Comparison of ENCODE assay signal across 25 cellular contexts in the genomic region with DNA sequence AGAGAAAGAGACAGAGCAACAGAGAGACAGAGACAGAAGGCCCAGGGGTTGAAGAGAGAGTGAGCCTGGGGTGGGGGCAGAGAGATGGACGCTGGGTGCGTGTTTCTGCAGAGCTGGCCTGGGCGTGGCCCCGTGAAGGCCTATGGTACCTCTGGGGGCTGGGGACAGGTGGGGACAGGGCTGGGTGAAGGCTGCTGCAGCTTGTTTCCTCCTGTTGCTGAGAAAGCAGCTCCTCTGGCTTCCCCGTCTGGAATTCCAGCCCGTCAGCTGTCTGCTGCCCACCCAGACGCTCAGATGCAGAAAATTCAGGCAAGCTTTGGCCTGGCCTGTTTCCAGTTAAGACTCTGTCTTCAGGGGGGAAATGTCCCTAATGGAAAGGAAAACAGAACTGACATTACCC.
DNase-seq lines count a peak whose midpoint lies in the region; ATAC-seq and TF ChIP-seq lines count a peak whose summit lies in the region.
"Had no signal": no experiment of that assay in that cellular context is flagged by ENCODE, and none has a peak within 500 bp of the region (broad histone marks: within the 10 kb centered on the region; RNA-seq: fewer than 3 reads in every experiment).

No MANE protein-coding gene starts in this region.

- H3K27me3 ChIP-seq in SK-N-SH (ENCODE audit: insufficient read depth) = no peaks in the 10 kb centered on the region
- H3K27me3 ChIP-seq: BE2C had no signal

- no peaks in the 10 kb centered on the region for H3K36me3 ChIP-seq in SK-N-SH (replicated peaks in 1 of 2; ENCODE audit: control insufficient read depth in 1 of 2, insufficient read depth in 2 of 2, low read length in 1 of 2)
- H3K36me3 ChIP-seq: BE2C had no signal

- TF ChIP-seq CTCF in SK-N-SH (IDR thresholded peaks at IDR 0.05) (no peak), nephron (IDR thresholded peaks at IDR 0.05; ENCODE audit: unreplicated experiment in 3 of 3) (no peak)

- H3K36me3 Mint-ChIP-seq in nephron (ENCODE audit: low read depth) = no peaks in the 10 kb centered on the region

- H3K9me3 ChIP-seq in SK-N-SH = no peaks in the 10 kb centered on the region
- H3K9me3 ChIP-seq: BE2C had no signal

- TF ChIP-seq RAD21 in SK-N-SH (IDR thresholded peaks at IDR 0.05; ENCODE audit: low read length) = no peak

- H3K79me2 ChIP-seq in SK-N-SH (ENCODE audit: insufficient read depth) = no peaks in the 10 kb centered on the region

- DNase-seq in SK-N-SH (peak; percentile 61), left kidney (ENCODE audit: low read depth, low spot score) (peak; percentile 47), NCI-H2107 (lab: John Stamatoyannopoulos, UW) (no peak), activated T-cell treated with anti-CD3 and anti-CD28 coated beads for 4 hours (no peak)
- no peak for DNase-seq in stimulated activated CD4-positive, alpha-beta T cell treated with anti-CD3 and anti-CD28 coated beads, Interleukin-2, amount 100 ng/mL, for 48 hours
- DNase-seq: BE2C; CD4-positive, alpha-beta T cell; H7; Kasumi-1; MV-4-11; NCI-H1105; NCI-H1436 treated with DMSO at 0.1 percent for 48 hours; NCI-H1930; NCI-H446; NCI-H526; NCI-H82; NK-92 treated with Interleukin-12 subunit alpha and Interleukin-12 subunit beta, amount 100 ng/mL, for 24 hours; PC-9; SHP77 had no signal

- ATAC-seq in SK-N-SH treated with all-trans-retinoic acid at 6 μM for 48 hours (no peak), GM18868 (IDR thresholded peaks at IDR 0.05; ENCODE audit: unreplicated experiment) (no peak)
- ATAC-seq: HepG2, K562 had no signal

- no peaks in the 10 kb centered on the region for H3F3A ChIP-seq in SK-N-SH (replicated peaks; ENCODE audit: insufficient read depth)

- H3K27me3 Mint-ChIP-seq in nephron (ENCODE audit: low read depth) = peaks cover 29% of the 10 kb centered on the region

- POLR2A ChIA-PET in SK-N-SH (lab: Yijun Ruan, JAX) = no interaction called here

- H3K4me2 ChIP-seq in SK-N-SH = no peak overlapping the region
- H3K4me2 ChIP-seq: PC-9 had no signal

- TF ChIP-seq EP300 in SK-N-SH (IDR thresholded peaks at IDR 0.05; ENCODE audit: borderline replicate concordance in 1 of 2, low read depth in 1 of 2, low read length in 1 of 2) = peak in 1 of 2 experiments; percentile 7; a peak in 1 of 4 replicates

- peak overlapping the region; percentile 0 to 33 (median 6) for H3K27ac Mint-ChIP-seq in nephron
- H3K27ac Mint-ChIP-seq: CD4-positive, alpha-beta T cell had no signal

- no peaks in the 10 kb centered on the region for H3K9me3 Mint-ChIP-seq in nephron
- H3K9me3 Mint-ChIP-seq: CD4-positive, alpha-beta T cell had no signal

- peak overlapping the region in 1 of 2 experiments; percentile 48; a peak in 1 of 4 replicates for H3K27ac ChIP-seq in SK-N-SH (ENCODE audit: low read depth in 2 of 2, low read length in 1 of 2)
- H3K27ac ChIP-seq: 22Rv1, PC-9 had no signal

- H3K4me1 ChIP-seq in SK-N-SH (ENCODE audit: control insufficient read depth in 1 of 2, insufficient read depth in 2 of 2, low read depth in 1 of 2, low read length in 1 of 2) = peaks cover 0 to 41% of the 10 kb centered on the region in 2 experiments; a peak in 1 of 4 replicates

- WGBS in SK-N-SH (ENCODE audit: low lambda C conversion rate) = 50% methylated on average over 7 of the region's 7 CpGs

- no peak overlapping the region for H2AFZ ChIP-seq in SK-N-SH (ENCODE audit: low read depth)
- H2AFZ ChIP-seq: PC-9 had no signal

- peak overlapping the region in 2 of 3 experiments; percentile 10 to 19 for H3K4me3 Mint-ChIP-seq in nephron
- H3K4me3 Mint-ChIP-seq: CD4-positive, alpha-beta T cell had no signal

- H3K4me3 ChIP-seq in SK-N-SH (ENCODE audit: low read depth in 2 of 2, low read length in 1 of 2) = no peak overlapping the region
- H3K4me3 ChIP-seq: K562, PC-9 had no signal

- CTCF ChIA-PET in SK-N-SH (lab: Yijun Ruan, JAX) = interaction anchor here (0.6 kb wide), 1 partner anchor 587 kb away, joined by 4 read pairs; no protein-coding TSS in a partner anchor

- no peaks in the 10 kb centered on the region for H3K9me2 ChIP-seq in SK-N-SH

- peaks cover 72% of the 10 kb centered on the region for H3K4me1 Mint-ChIP-seq in nephron

- no peak overlapping the region for H3K9ac ChIP-seq in SK-N-SH

- no peaks in the 10 kb centered on the region for H4K20me1 ChIP-seq in SK-N-SH (ENCODE audit: insufficient read depth)

TF ChIP-seq in SK-N-SH, 30 proteins besides CTCF, POLR2A, EP300 and RAD21 (continues in another document):
- TF ChIP-seq, protein P1, sequence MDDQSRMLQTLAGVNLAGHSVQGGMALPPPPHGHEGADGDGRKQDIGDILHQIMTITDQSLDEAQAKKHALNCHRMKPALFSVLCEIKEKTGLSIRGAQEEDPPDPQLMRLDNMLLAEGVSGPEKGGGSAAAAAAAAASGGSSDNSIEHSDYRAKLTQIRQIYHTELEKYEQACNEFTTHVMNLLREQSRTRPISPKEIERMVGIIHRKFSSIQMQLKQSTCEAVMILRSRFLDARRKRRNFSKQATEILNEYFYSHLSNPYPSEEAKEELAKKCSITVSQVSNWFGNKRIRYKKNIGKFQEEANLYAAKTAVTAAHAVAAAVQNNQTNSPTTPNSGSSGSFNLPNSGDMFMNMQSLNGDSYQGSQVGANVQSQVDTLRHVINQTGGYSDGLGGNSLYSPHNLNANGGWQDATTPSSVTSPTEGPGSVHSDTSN (IDR thresholded peaks at IDR 0.05) = no peak
- TF ChIP-seq SMC3 (IDR thresholded peaks at IDR 0.05; ENCODE audit: low read depth, low read length) (no peak), FOXM1 (IDR thresholded peaks at IDR 0.05; ENCODE audit: low read depth) (no peak), FOXJ3 (CRISPR knock-in tag; IDR thresholded peaks at IDR 0.05) (no peak), RXRA (IDR thresholded peaks at IDR 0.05; ENCODE audit: borderline replicate concordance, low read depth) (no peak), POLR2AphosphoS5 (IDR thresholded peaks at IDR 0.05; ENCODE audit: low read depth, low read length) (no peak), GABPA (IDR thresholded peaks at IDR 0.05; ENCODE audit: low read depth) (no peak), SIN3A (IDR thresholded peaks at IDR 0.05; ENCODE audit: borderline replicate concordance, low read depth, low read length) (no peak), TAF1 (IDR thresholded peaks at IDR 0.05; ENCODE audit: borderline replicate concordance, low read depth, low read length) (no peak), CHD2 (IDR thresholded peaks at IDR 0.05; ENCODE audit: low read length, partially characterized antibody) (no peak), ELF1 (IDR thresholded peaks at IDR 0.05) (no peak), NFIC (IDR thresholded peaks at IDR 0.05; ENCODE audit: borderline replicate concordance) (no peak), RCOR1 (IDR thresholded peaks at IDR 0.05; ENCODE audit: low read length) (no peak)
- TF ChIP-seq, protein P2, sequence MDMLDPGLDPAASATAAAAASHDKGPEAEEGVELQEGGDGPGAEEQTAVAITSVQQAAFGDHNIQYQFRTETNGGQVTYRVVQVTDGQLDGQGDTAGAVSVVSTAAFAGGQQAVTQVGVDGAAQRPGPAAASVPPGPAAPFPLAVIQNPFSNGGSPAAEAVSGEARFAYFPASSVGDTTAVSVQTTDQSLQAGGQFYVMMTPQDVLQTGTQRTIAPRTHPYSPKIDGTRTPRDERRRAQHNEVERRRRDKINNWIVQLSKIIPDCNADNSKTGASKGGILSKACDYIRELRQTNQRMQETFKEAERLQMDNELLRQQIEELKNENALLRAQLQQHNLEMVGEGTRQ (IDR thresholded peaks at IDR 0.05; ENCODE audit: borderline replicate concordance, low read depth, low read length) = no peak

TF ChIP-seq in SK-N-SH treated with all-trans-retinoic acid at 6 μM for 48 hours, 23 proteins besides CTCF, POLR2A, EP300 and RAD21 (continues in another document):
- TF ChIP-seq ZC3H10 (CRISPR knock-in tag; IDR thresholded peaks at IDR 0.05) = no peak
- TF ChIP-seq, protein P3, sequence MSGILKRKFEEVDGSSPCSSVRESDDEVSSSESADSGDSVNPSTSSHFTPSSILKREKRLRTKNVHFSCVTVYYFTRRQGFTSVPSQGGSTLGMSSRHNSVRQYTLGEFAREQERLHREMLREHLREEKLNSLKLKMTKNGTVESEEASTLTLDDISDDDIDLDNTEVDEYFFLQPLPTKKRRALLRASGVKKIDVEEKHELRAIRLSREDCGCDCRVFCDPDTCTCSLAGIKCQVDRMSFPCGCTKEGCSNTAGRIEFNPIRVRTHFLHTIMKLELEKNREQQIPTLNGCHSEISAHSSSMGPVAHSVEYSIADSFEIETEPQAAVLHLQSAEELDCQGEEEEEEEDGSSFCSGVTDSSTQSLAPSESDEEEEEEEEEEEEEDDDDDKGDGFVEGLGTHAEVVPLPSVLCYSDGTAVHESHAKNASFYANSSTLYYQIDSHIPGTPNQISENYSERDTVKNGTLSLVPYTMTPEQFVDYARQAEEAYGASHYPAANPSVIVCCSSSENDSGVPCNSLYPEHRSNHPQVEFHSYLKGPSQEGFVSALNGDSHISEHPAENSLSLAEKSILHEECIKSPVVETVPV (CRISPR knock-in tag; IDR thresholded peaks at IDR 0.05) = no peak
- no peak for TF ChIP-seq ZFP30 (CRISPR knock-in tag; IDR thresholded peaks at IDR 0.05)
- no peak for TF ChIP-seq SNAI2 (CRISPR knock-in tag; IDR thresholded peaks at IDR 0.05)
- TF ChIP-seq ESRRG (CRISPR knock-in tag; IDR thresholded peaks at IDR 0.05) = no peak
- no peak for TF ChIP-seq GLIS3 (CRISPR knock-in tag; IDR thresholded peaks at IDR 0.05)
- TF ChIP-seq CSDC2 (CRISPR knock-in tag; IDR thresholded peaks at IDR 0.05) = no peak
- TF ChIP-seq ZNF565 (CRISPR knock-in tag; conservative IDR thresholded peaks at IDR 0.05; ENCODE audit: low read depth) = no peak
- TF ChIP-seq TOX (CRISPR knock-in tag; IDR thresholded peaks at IDR 0.05; ENCODE audit: borderline replicate concordance) = no peak
- TF ChIP-seq, protein P4, sequence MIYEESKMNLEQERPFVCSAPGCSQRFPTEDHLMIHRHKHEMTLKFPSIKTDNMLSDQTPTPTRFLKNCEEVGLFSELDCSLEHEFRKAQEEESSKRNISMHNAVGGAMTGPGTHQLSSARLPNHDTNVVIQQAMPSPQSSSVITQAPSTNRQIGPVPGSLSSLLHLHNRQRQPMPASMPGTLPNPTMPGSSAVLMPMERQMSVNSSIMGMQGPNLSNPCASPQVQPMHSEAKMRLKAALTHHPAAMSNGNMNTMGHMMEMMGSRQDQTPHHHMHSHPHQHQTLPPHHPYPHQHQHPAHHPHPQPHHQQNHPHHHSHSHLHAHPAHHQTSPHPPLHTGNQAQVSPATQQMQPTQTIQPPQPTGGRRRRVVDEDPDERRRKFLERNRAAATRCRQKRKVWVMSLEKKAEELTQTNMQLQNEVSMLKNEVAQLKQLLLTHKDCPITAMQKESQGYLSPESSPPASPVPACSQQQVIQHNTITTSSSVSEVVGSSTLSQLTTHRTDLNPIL (CRISPR knock-in tag; IDR thresholded peaks at IDR 0.05; ENCODE audit: low read depth) = no peak

Comparison
In these comparisons a context has a peak if more than half of its experiments do, and no peak if none do; other contexts are left out.
1. DNase-seq: peak in SK-N-SH (single experiment) and left kidney (single experiment); none in NCI-H2107 (single experiment), activated T-cell treated with anti-CD3 and anti-CD28 coated beads for 4 hours (single experiment) and stimulated activated CD4-positive, alpha-beta T cell treated with anti-CD3 and anti-CD28 coated beads, Interleukin-2, amount 100 ng/mL, for 48 hours (0 of 2).